Comparison of ENCODE assay signal across 21 cellular contexts in genomic region chr7:139548302-139549028, GRCh38. TPM values are rescaled to one million over a fixed set of nuclear protein-coding genes. Genes with fewer than 3 reads are reported as not detected.
"Had no signal": no experiment of that assay in that cellular context is flagged by ENCODE, and none has a peak within 500 bp of the region (broad histone marks: within the 10 kb centered on the region; RNA-seq: fewer than 3 reads in every experiment).

No MANE protein-coding gene starts in this region.

- H3K4me1 Mint-ChIP-seq: memory B cell; stimulated activated memory B cell treated with anti-CD40 and anti-IgM and Interleukin-4, amounts not matched to agents 10 μg/mL and 1 μg/mL and 100 μg/mL, for 72 hours had no signal

- H3K36me3 Mint-ChIP-seq: memory B cell; natural killer cell treated with Interleukin-12 subunit alpha and Interleukin-12 subunit beta and Interleukin-15 and Interleukin-18, amount 100 ng/mL, for 72 hours; neural progenitor cell; stimulated activated memory B cell treated with anti-CD40 and anti-IgM and Interleukin-4, amounts not matched to agents 10 μg/mL and 1 μg/mL and 100 μg/mL, for 72 hours had no signal

- H3K9me3 ChIP-seq: gastroesophageal sphincter, left ventricle myocardium inferior, lower lobe of right lung, psoas muscle, right lobe of liver, tibial artery, upper lobe of left lung, uterus had no signal

- H3K27ac Mint-ChIP-seq: memory B cell; natural killer cell treated with Interleukin-12 subunit alpha and Interleukin-12 subunit beta and Interleukin-15 and Interleukin-18, amount 100 ng/mL, for 72 hours; neural progenitor cell; stimulated activated memory B cell treated with anti-CD40 and anti-IgM and Interleukin-4, amounts not matched to agents 10 μg/mL and 1 μg/mL and 100 μg/mL, for 72 hours; stimulated activated naive CD8-positive, alpha-beta T cell treated with anti-CD3 and anti-CD28 coated beads, Interleukin-15, Interleukin-2, amounts not matched to agents 100 ng/mL and 50 ng/mL, for 24 hours had no signal

- H3K27me3 Mint-ChIP-seq: memory B cell; stimulated activated naive CD8-positive, alpha-beta T cell treated with anti-CD3 and anti-CD28 coated beads, Interleukin-15, Interleukin-2, amounts not matched to agents 100 ng/mL and 50 ng/mL, for 24 hours had no signal

- H3K4me3 Mint-ChIP-seq: memory B cell; natural killer cell treated with Interleukin-12 subunit alpha and Interleukin-12 subunit beta and Interleukin-15 and Interleukin-18, amount 100 ng/mL, for 72 hours; neural progenitor cell; stimulated activated memory B cell treated with anti-CD40 and anti-IgM and Interleukin-4, amounts not matched to agents 10 μg/mL and 1 μg/mL and 100 μg/mL, for 72 hours; stimulated activated naive CD8-positive, alpha-beta T cell treated with anti-CD3 and anti-CD28 coated beads, Interleukin-15, Interleukin-2, amounts not matched to agents 100 ng/mL and 50 ng/mL, for 24 hours had no signal

- ATAC-seq: gastroesophageal sphincter; lower lobe of right lung; natural killer cell treated with Interleukin-12 subunit alpha and Interleukin-12 subunit beta and Interleukin-15 and Interleukin-18, amount 100 ng/mL, for 72 hours; psoas muscle; right lobe of liver had no signal

- DNase-seq: effector CD8-positive, alpha-beta T cell; glutamatergic neuron; left ventricle myocardium inferior; lower lobe of right lung; midbrain; nucleus accumbens; psoas muscle; retina; right lobe of liver; stimulated activated CD4-positive, alpha-beta T cell treated with anti-CD3 and anti-CD28 coated beads, Interleukin-4, amount 100 ng/mL, for 24 hours; tibial artery; upper lobe of left lung; uterus had no signal

RNA-seq across cellular contexts. Expression of gene CLEC2L, which starts 25.0 kb away (rescaled TPM):
- total RNA-seq: dermis microvascular lymphatic vessel endothelial cell; fibroblast of villous mesenchyme; lower lobe of right lung; natural killer cell treated with Interleukin-12 subunit alpha and Interleukin-12 subunit beta and Interleukin-15 and Interleukin-18, amount 100 ng/mL, for 72 hours; right lobe of liver; upper lobe of left lung had no signal
